Comparison of ENCODE assay signal across 1 cellular context in the genomic region with DNA sequence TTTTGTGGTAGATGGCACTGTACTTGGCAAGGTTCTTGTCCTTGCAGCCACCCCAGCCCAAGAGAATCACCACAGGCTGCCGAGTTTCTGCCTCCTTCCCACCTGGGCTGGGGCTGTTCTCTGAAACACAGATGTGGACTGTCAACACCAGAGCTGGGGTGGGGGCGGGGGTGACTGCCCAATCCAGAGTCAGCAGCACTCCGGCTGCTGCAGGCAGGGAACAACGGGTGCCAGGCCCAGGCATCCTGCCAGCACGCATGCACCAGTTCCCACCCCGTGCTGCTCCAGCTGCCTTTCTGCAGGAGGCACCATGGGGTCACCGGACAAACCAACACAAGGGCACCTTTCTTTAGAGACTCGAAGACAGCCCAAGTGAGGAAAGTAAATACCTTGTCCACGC.
TF ChIP-seq lines count a peak whose summit lies in the region.

No MANE protein-coding gene starts in this region.

TF ChIP-seq in SK-N-SH, 30 proteins besides CTCF, POLR2A, EP300 and RAD21 (continued from another document):
- TF ChIP-seq NFIC (IDR thresholded peaks at IDR 0.05; ENCODE audit: borderline replicate concordance) (no peak), RXRA (IDR thresholded peaks at IDR 0.05; ENCODE audit: borderline replicate concordance, low read depth) (no peak), TEAD4 (IDR thresholded peaks at IDR 0.05; ENCODE audit: borderline replicate concordance, insufficient read depth) (no peak), GATA2 (CRISPR knock-in tag; IDR thresholded peaks at IDR 0.05) (no peak), RFX5 (IDR thresholded peaks at IDR 0.05; ENCODE audit: low read length) (no peak), FOXJ3 (CRISPR knock-in tag; IDR thresholded peaks at IDR 0.05) (peak; percentile 71), RCOR1 (IDR thresholded peaks at IDR 0.05; ENCODE audit: low read length) (peak; percentile 80; the same call in 1 of the 2 replicates), PBX3 (IDR thresholded peaks at IDR 0.05) (no peak), POLR2AphosphoS5 (IDR thresholded peaks at IDR 0.05; ENCODE audit: low read depth, low read length) (no peak), GABPA (IDR thresholded peaks at IDR 0.05; ENCODE audit: low read depth) (no peak), YY1 (IDR thresholded peaks at IDR 0.05; ENCODE audit: low read depth) (no peak), EZH2phosphoT487 (IDR thresholded peaks at IDR 0.05; ENCODE audit: borderline replicate concordance, low read depth) (no peak), NRF1 (IDR thresholded peaks at IDR 0.05; ENCODE audit: low read depth, low read length) (peak; percentile 17; the same call in 1 of the 2 replicates), ZBTB33 (IDR thresholded peaks at IDR 0.05; ENCODE audit: borderline replicate concordance, low read depth) (no peak), USF2 (IDR thresholded peaks at IDR 0.05; ENCODE audit: borderline replicate concordance, low read depth, low read length) (no peak), MAX (IDR thresholded peaks at IDR 0.05; ENCODE audit: low read depth) (no peak), SIN3A (IDR thresholded peaks at IDR 0.05; ENCODE audit: borderline replicate concordance, low read depth, low read length) (no peak), MEF2A (IDR thresholded peaks at IDR 0.05; ENCODE audit: borderline replicate concordance, low read depth) (no peak), JUND (IDR thresholded peaks at IDR 0.05) (no peak), ELF1 (IDR thresholded peaks at IDR 0.05) (no peak), FOSL2 (IDR thresholded peaks at IDR 0.05; ENCODE audit: borderline replicate concordance, low read depth) (no peak), MXI1 (IDR thresholded peaks at IDR 0.05; ENCODE audit: low read depth, low read length) (peak; percentile 85), SMC3 (IDR thresholded peaks at IDR 0.05; ENCODE audit: low read depth, low read length) (no peak; the same call in 1 of the 2 replicates)
- TF ChIP-seq, protein P1, sequence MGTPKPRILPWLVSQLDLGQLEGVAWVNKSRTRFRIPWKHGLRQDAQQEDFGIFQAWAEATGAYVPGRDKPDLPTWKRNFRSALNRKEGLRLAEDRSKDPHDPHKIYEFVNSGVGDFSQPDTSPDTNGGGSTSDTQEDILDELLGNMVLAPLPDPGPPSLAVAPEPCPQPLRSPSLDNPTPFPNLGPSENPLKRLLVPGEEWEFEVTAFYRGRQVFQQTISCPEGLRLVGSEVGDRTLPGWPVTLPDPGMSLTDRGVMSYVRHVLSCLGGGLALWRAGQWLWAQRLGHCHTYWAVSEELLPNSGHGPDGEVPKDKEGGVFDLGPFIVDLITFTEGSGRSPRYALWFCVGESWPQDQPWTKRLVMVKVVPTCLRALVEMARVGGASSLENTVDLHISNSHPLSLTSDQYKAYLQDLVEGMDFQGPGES (IDR thresholded peaks at IDR 0.05; ENCODE audit: low read depth, low read length), result no peak
- TF ChIP-seq, protein P2, sequence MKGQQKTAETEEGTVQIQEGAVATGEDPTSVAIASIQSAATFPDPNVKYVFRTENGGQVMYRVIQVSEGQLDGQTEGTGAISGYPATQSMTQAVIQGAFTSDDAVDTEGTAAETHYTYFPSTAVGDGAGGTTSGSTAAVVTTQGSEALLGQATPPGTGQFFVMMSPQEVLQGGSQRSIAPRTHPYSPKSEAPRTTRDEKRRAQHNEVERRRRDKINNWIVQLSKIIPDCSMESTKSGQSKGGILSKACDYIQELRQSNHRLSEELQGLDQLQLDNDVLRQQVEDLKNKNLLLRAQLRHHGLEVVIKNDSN (IDR thresholded peaks at IDR 0.05; ENCODE audit: borderline replicate concordance, low read depth), result no peak
